Comparison of ENCODE assay signal across 31 cellular contexts in the genomic region with DNA sequence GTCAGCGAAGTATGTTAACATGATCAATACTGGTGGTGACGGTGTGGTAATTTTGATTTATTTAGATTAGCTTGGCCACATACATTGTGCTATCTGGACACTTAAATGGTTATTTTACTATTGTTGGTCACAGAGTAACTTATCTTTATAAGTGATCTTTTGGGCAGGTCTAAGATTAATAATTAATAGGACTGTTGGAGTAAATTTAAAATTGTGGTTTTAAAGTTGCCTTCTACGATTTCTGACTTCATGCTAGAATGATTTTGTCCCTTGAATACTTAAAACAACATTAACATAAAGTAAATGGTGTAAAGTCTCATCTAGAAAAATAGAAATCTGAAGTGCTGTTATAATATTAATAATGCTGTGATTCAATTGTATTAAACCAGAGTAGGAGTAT. TPM values are rescaled to one million over a fixed set of nuclear protein-coding genes. Genes with fewer than 3 reads are reported as not detected.
DNase-seq lines count a peak whose midpoint lies in the region; ATAC-seq and TF ChIP-seq lines count a peak whose summit lies in the region.
"Had no signal": no experiment of that assay in that cellular context is flagged by ENCODE, and none has a peak within 500 bp of the region (broad histone marks: within the 10 kb centered on the region; RNA-seq: fewer than 3 reads in every experiment).

No MANE protein-coding gene starts in this region.

- peak overlapping the region; percentile 36 for H3K27ac ChIP-seq in cardiac muscle cell
- peak overlapping the region; percentile 23; the same call in 1 of the 2 replicates for H3K27ac ChIP-seq in OCI-LY3 (ENCODE audit: low read length)
- H3K27ac ChIP-seq in subcutaneous abdominal adipose tissue (ENCODE audit: low read depth, low read length): peak overlapping the region; percentile 34
- H3K27ac ChIP-seq: breast epithelium, ovary, RWPE1, uterus had no signal

- no peak for ATAC-seq in Right ventricle myocardium superior (ENCODE audit: poor library complexity)
- peak; percentile 14 for ATAC-seq in left lobe of liver
- ATAC-seq in HG02938 (IDR thresholded peaks at IDR 0.05; ENCODE audit: unreplicated experiment): no peak
- ATAC-seq: activated CD8-positive, alpha-beta memory T cell treated with anti-CD3 and anti-CD28 coated beads, Interleukin-2, amount 10 ng/mL, durations not matched to agents 7 days and 5 days; activated T-cell treated with anti-CD3 and anti-CD28 coated beads, Interleukin-2, amount 50 U/mL, for 4 hours; mucosa of descending colon; stimulated activated naive CD8-positive, alpha-beta T cell treated with anti-CD3 and anti-CD28 coated beads, Interleukin-15, Interleukin-2, amounts not matched to agents 100 U/mL and 50 U/mL, for 24 hours had no signal

- H3K4me3 ChIP-seq in cardiac muscle cell (no peak overlapping the region), OCI-LY3 (ENCODE audit: low read length) (no peak overlapping the region), subcutaneous abdominal adipose tissue (ENCODE audit: low read depth in 1 of 5, low read length in 5 of 5) (no peak overlapping the region)
- H3K4me3 ChIP-seq: breast epithelium, GM12878, lung, mucosa of descending colon, ovary, skin epidermis, uterus had no signal

- intact Hi-C loops in Right ventricle myocardium superior (cut with DNase I): loop anchor here (10.0 kb wide), 1 partner anchor 567 kb away; no protein-coding TSS in a partner anchor

- no peaks in the 10 kb centered on the region for H3K9me3 ChIP-seq in cardiac muscle cell (ENCODE audit: low read depth)
- no peaks in the 10 kb centered on the region for H3K9me3 ChIP-seq in OCI-LY3 (ENCODE audit: insufficient read depth, low read length)
- H3K9me3 ChIP-seq in subcutaneous abdominal adipose tissue (ENCODE audit: control insufficient read depth in 5 of 5, low read length in 5 of 5): no peaks in the 10 kb centered on the region
- H3K9me3 ChIP-seq: BE2C, breast epithelium, mucosa of descending colon, ovary, uterus had no signal

- H3K4me1 ChIP-seq in cardiac muscle cell (ENCODE audit: low read depth) (no peaks in the 10 kb centered on the region), OCI-LY3 (ENCODE audit: low read length) (peaks cover 26% of the 10 kb centered on the region), subcutaneous abdominal adipose tissue (ENCODE audit: control insufficient read depth in 5 of 5, insufficient read depth in 5 of 5, low read length in 5 of 5) (peaks cover 0 to 17% (median 12%) of the 10 kb centered on the region in 5 donors)
- H3K4me1 ChIP-seq: BE2C, breast epithelium, uterus had no signal

- H4K20me1 ChIP-seq in OCI-LY3 (ENCODE audit: insufficient read depth, low read length): peaks cover 20% of the 10 kb centered on the region

- H3K27me3 ChIP-seq in cardiac muscle cell (no peaks in the 10 kb centered on the region), OCI-LY3 (ENCODE audit: low read depth, low read length) (no peaks in the 10 kb centered on the region), subcutaneous abdominal adipose tissue (ENCODE audit: control insufficient read depth in 5 of 5, insufficient read depth in 4 of 5, low read length in 5 of 5) (no peaks in the 10 kb centered on the region)
- H3K27me3 ChIP-seq: BE2C, breast epithelium, ovary, uterus had no signal

- H3K9ac ChIP-seq in OCI-LY3 (ENCODE audit: low read length): no peak overlapping the region
- H3K9ac ChIP-seq in subcutaneous abdominal adipose tissue (ENCODE audit: low read length in 5 of 5): no peak overlapping the region

- H3K4me2 ChIP-seq in OCI-LY3 (ENCODE audit: low read length): peak overlapping the region; percentile 33

- TF ChIP-seq CTCF in cardiac muscle cell (IDR thresholded peaks at IDR 0.05; ENCODE audit: low read depth, low read length) (no peak), OCI-LY3 (IDR thresholded peaks at IDR 0.05; ENCODE audit: low read depth, low read length) (no peak)

- DNase-seq in cardiac muscle cell (ENCODE audit: low read depth in 1 of 2, low spot score in 1 of 2) (no peak), Right ventricle myocardium superior (no peak), left lobe of liver (ENCODE audit: low spot score) (no peak), NCI-H146 (lab: John Stamatoyannopoulos, UW) (no peak)
- DNase-seq in stimulated activated CD4-positive, alpha-beta T cell treated with anti-CD3 and anti-CD28 coated beads, Interleukin-4, amount 100 ng/mL, for 24 hours: no peak
- DNase-seq: activated CD4-positive, alpha-beta T cell treated with anti-CD3 and anti-CD28 coated beads, Interleukin-2, amount 50 U/mL, for 1 hour; activated CD8-positive, alpha-beta memory T cell treated with anti-CD3 and anti-CD28 coated beads, Interleukin-2, amount 10 ng/mL, durations not matched to agents 7 days and 5 days; activated naive CD4-positive, alpha-beta T cell treated with Interleukin-2 at 50 U/mL for 16 hours; activated T-cell treated with anti-CD3 and anti-CD28 coated beads, Interleukin-2, amount 50 U/mL, for 4 hours; anterior cingulate cortex; BE2C; DMS153; foreskin melanocyte; HCEC 1CT; IMR-90; mucosa of descending colon; NCI-H1694; NCI-H446 treated with DMSO at 0.1 percent for 48 hours; ovary; retina; stimulated activated naive CD8-positive, alpha-beta T cell treated with anti-CD3 and anti-CD28 coated beads, Interleukin-15, Interleukin-2, amounts not matched to agents 100 U/mL and 50 U/mL, for 24 hours; T1000; uterus had no signal

- H3K36me3 ChIP-seq in cardiac muscle cell (peaks cover 99% of the 10 kb centered on the region), OCI-LY3 (replicated peaks; ENCODE audit: low read depth, low read length) (peaks cover 78% of the 10 kb centered on the region), subcutaneous abdominal adipose tissue (ENCODE audit: control insufficient read depth in 5 of 5, insufficient read depth in 5 of 5, low read length in 5 of 5) (peaks cover 68 to 88% (median 85%) of the 10 kb centered on the region in 5 donors)
- H3K36me3 ChIP-seq: ovary, uterus had no signal

- peaks cover 71% of the 10 kb centered on the region for H3K79me2 ChIP-seq in OCI-LY3 (ENCODE audit: low read length)

- H2AFZ ChIP-seq in OCI-LY3 (ENCODE audit: low read depth, low read length): no peak overlapping the region

RNA-seq across cellular contexts. Expression of a gene that starts 14.7 kb away (rescaled TPM):
- 75.4 and 133 TPM in 2 replicates for total RNA-seq in cardiac muscle cell
- 139 and 217 TPM in 2 replicates for polyA plus RNA-seq in cardiac muscle cell
- total RNA-seq in Right ventricle myocardium superior: 50.4 TPM
- 43.7 TPM for total RNA-seq in left lobe of liver
